In genomic region chrX:46954716-46955115, GRCh38 we compare ENCODE assay signal across 23 cellular contexts. TPM values are rescaled to one million over a fixed set of nuclear protein-coding genes. Genes with fewer than 3 reads are reported as not detected.
DNase-seq lines count a peak whose midpoint lies in the region; ATAC-seq and TF ChIP-seq lines count a peak whose summit lies in the region.
"Had no signal": no experiment of that assay in that cellular context is flagged by ENCODE, and none has a peak within 500 bp of the region (broad histone marks: within the 10 kb centered on the region; RNA-seq: fewer than 3 reads in every experiment).

No MANE protein-coding gene starts in this region.

- H3K4me3 Mint-ChIP-seq in neural progenitor cell = no peak overlapping the region
- H3K4me3 Mint-ChIP-seq: CD14-positive monocyte; CD8-positive, alpha-beta memory T cell had no signal

- H3K27ac Mint-ChIP-seq in neural progenitor cell = peak overlapping the region; percentile 8

- H3K4me1 ChIP-seq in cardiac muscle cell (ENCODE audit: low read depth) (peaks cover 6% of the 10 kb centered on the region), adrenal gland (replicated peaks in 1 of 2) (peaks cover 0 to 29% of the 10 kb centered on the region in 2 donors), neural progenitor cell (peaks cover 30% of the 10 kb centered on the region)

- peaks cover 63% of the 10 kb centered on the region for H4K20me1 ChIP-seq in neural progenitor cell (ENCODE audit: low read depth)

- TF ChIP-seq CTCF in cardiac muscle cell (IDR thresholded peaks at IDR 0.05; ENCODE audit: low read depth, low read length) (no peak), adrenal gland (IDR thresholded peaks at IDR 0.05) (no peak), neural progenitor cell (IDR thresholded peaks at IDR 0.05) (no peak)

- 64 to 100% (median 91%) methylated on average over 1 to 2 of the region's 2 CpGs for WGBS in adrenal gland, 4 donors

- H3K4me3 ChIP-seq in cardiac muscle cell (no peak overlapping the region), adrenal gland (no peak overlapping the region), neural progenitor cell (no peak overlapping the region)
- H3K4me3 ChIP-seq: K562 had no signal

- H3K79me2 ChIP-seq in neural progenitor cell (ENCODE audit: low read depth) = peaks cover 93% of the 10 kb centered on the region

- peaks cover 4% of the 10 kb centered on the region for H3K9me3 ChIP-seq in cardiac muscle cell (ENCODE audit: low read depth)
- H3K9me3 ChIP-seq in adrenal gland (replicated peaks in 1 of 3) = no peaks in the 10 kb centered on the region
- no peaks in the 10 kb centered on the region for H3K9me3 ChIP-seq in neural progenitor cell (ENCODE audit: low read depth)
- H3K9me3 ChIP-seq: BE2C had no signal

- H3K27ac ChIP-seq in cardiac muscle cell = peak overlapping the region; percentile 36
- H3K27ac ChIP-seq in adrenal gland = peak overlapping the region in 3 of 5 donors; percentile 15 to 51 (median 21)
- H3K27ac ChIP-seq in neural progenitor cell = no peak overlapping the region
- H3K27ac ChIP-seq: 22Rv1 had no signal

- peaks cover 2% of the 10 kb centered on the region for H3K9me3 Mint-ChIP-seq in neural progenitor cell
- H3K9me3 Mint-ChIP-seq: CD14-positive monocyte; CD8-positive, alpha-beta memory T cell had no signal

- no peaks in the 10 kb centered on the region for H3K27me3 ChIP-seq in cardiac muscle cell
- H3K27me3 ChIP-seq in adrenal gland = peaks cover 7% of the 10 kb centered on the region
- H3K27me3 ChIP-seq in neural progenitor cell = no peaks in the 10 kb centered on the region
- H3K27me3 ChIP-seq: BE2C had no signal

- peaks cover 19% of the 10 kb centered on the region for H3F3A ChIP-seq in neural progenitor cell (ENCODE audit: low read depth)

- H3K9ac ChIP-seq in neural progenitor cell = no peak overlapping the region

- H3K36me3 Mint-ChIP-seq in neural progenitor cell = no peaks in the 10 kb centered on the region
- H3K36me3 Mint-ChIP-seq: CD14-positive monocyte; CD8-positive, alpha-beta memory T cell had no signal

- no peak for DNase-seq in cardiac muscle cell (ENCODE audit: low read depth in 1 of 2, low spot score in 1 of 2)
- DNase-seq in Right ventricle myocardium superior = no peak
- DNase-seq in adrenal gland = no peak
- no peak for DNase-seq in neural progenitor cell (ENCODE audit: low spot score)
- DNase-seq in NCI-H2227 (lab: John Stamatoyannopoulos, UW; ENCODE audit: unreplicated experiment) = no peak
- DNase-seq in posterior cingulate gyrus = no peak
- DNase-seq: BE2C; Calu3; CD8-positive, alpha-beta memory T cell; DMS79 treated with DMSO at 0.1 percent for 48 hours; GF-D8; MV-4-11; NCI-H1105 treated with DMSO at 0.1 percent for 48 hours; NCI-H146; NCI-H1930; NCI-H2107; NCI-H526 treated with DMSO at 0.1 percent for 48 hours; RPMI8226; SHP77 had no signal

- H3K36me3 ChIP-seq in cardiac muscle cell = no peaks in the 10 kb centered on the region
- no peaks in the 10 kb centered on the region for H3K36me3 ChIP-seq in adrenal gland (replicated peaks in 1 of 2)
- no peaks in the 10 kb centered on the region for H3K36me3 ChIP-seq in neural progenitor cell
- H3K36me3 ChIP-seq: BE2C had no signal

- ATAC-seq in Right ventricle myocardium superior (ENCODE audit: poor library complexity) (no peak), GM19455 (IDR thresholded peaks at IDR 0.05; ENCODE audit: unreplicated experiment) (no peak)
- ATAC-seq: K562 had no signal

- intact Hi-C loops in Right ventricle myocardium superior (cut with DNase I) = no loop called here
- intact Hi-C loops in adrenal gland (cut with DNase I) = no loop called here
- intact Hi-C loops in posterior cingulate gyrus (cut with DNase I) = no loop called here

- H3K27me3 Mint-ChIP-seq in neural progenitor cell (ENCODE audit: insufficient read depth, low read depth) = no peaks in the 10 kb centered on the region

- H2AFZ ChIP-seq in neural progenitor cell (replicated peaks) = no peak overlapping the region

- H3K4me2 ChIP-seq in neural progenitor cell = no peak overlapping the region

- TF ChIP-seq POLR2A in adrenal gland (IDR thresholded peaks at IDR 0.05) = no peak

- H3K4me1 Mint-ChIP-seq in neural progenitor cell = peaks cover 35% of the 10 kb centered on the region
- H3K4me1 Mint-ChIP-seq: CD8-positive, alpha-beta memory T cell had no signal

RNA-seq across cellular contexts. Expression of gene JADE3, which starts 42.5 kb away (rescaled TPM):
- total RNA-seq in cardiac muscle cell (5.1 and 8.6 TPM in 2 replicates), Right ventricle myocardium superior (7.8 TPM), adrenal gland (10 to 100 TPM; 16.8 to 39.5 (median 22.8) TPM), neural progenitor cell (ENCODE audit: low replicate concordance) (22.0 and 28.1 TPM in 2 replicates)
- polyA plus RNA-seq in cardiac muscle cell (6.0 and 7.0 TPM in 2 replicates), adrenal gland (10 to 100 TPM in 1 of 3 donors, 1 to 10 TPM in 2; 2.8 to 26.9 (median 5.9) TPM)
- polyA plus RNA-seq: CD8-positive, alpha-beta memory T cell had no signal
